Comparison of ENCODE assay signal across 17 cellular contexts in genomic region chr16:87271256-87271655, GRCh38. TPM values are rescaled to one million over a fixed set of nuclear protein-coding genes. Genes with fewer than 3 reads are reported as not detected.
DNase-seq lines count a peak whose midpoint lies in the region; FAIRE-seq and TF ChIP-seq lines count a peak whose summit lies in the region.
"Had no signal": no experiment of that assay in that cellular context is flagged by ENCODE, and none has a peak within 500 bp of the region (broad histone marks: within the 10 kb centered on the region; RNA-seq: fewer than 3 reads in every experiment).

No MANE protein-coding gene starts in this region.

- no peak for FAIRE-seq in urothelium cell line (lab: Jason Lieb, UNC)
- FAIRE-seq: GM18507, H54, HepG2, HTR-8/SVneo had no signal

- H3K36me3 Mint-ChIP-seq in neural progenitor cell: no peaks in the 10 kb centered on the region

- TF ChIP-seq CTCF in neural progenitor cell (IDR thresholded peaks at IDR 0.05): no peak
- no peak for TF ChIP-seq CTCF in spleen (IDR thresholded peaks at IDR 0.05 in 8 of 11, conservative IDR thresholded peaks at IDR 0.05 in 3 of 11)

- intact Hi-C loops in spleen (cut with DNase I; ENCODE audit: low total_unique reads): no loop called here

- H3K27me3 ChIP-seq in SJSA1 (replicated peaks) (no peaks in the 10 kb centered on the region), neural progenitor cell (no peaks in the 10 kb centered on the region), spleen (replicated peaks in 1 of 7) (peaks cover 0 to 13% (median 0%) of the 10 kb centered on the region in 7 donors)

- H3K27ac ChIP-seq in SJSA1 (peak overlapping the region; percentile 6; the same call in 1 of the 2 replicates), neural progenitor cell (no peak overlapping the region), spleen (no peak overlapping the region)
- H3K27ac ChIP-seq: 22Rv1 had no signal

- H3K4me1 Mint-ChIP-seq in neural progenitor cell: peaks cover 33% of the 10 kb centered on the region

- no peak for TF ChIP-seq POLR2A in spleen (IDR thresholded peaks at IDR 0.05)

- H3K27ac Mint-ChIP-seq in neural progenitor cell: peak overlapping the region; percentile 33
- H3K27ac Mint-ChIP-seq: CD4-positive, alpha-beta T cell had no signal

- H3K4me3 Mint-ChIP-seq in neural progenitor cell: no peak overlapping the region
- H3K4me3 Mint-ChIP-seq: CD4-positive, alpha-beta T cell had no signal

- H3K9me3 ChIP-seq in SJSA1 (replicated peaks): no peaks in the 10 kb centered on the region
- H3K9me3 ChIP-seq in neural progenitor cell (ENCODE audit: low read depth): no peaks in the 10 kb centered on the region
- H3K9me3 ChIP-seq in spleen: peaks cover 0 to 12% (median 8%) of the 10 kb centered on the region in 8 donors

- H3F3A ChIP-seq in neural progenitor cell (ENCODE audit: low read depth): no peaks in the 10 kb centered on the region

- H3K79me2 ChIP-seq in neural progenitor cell (ENCODE audit: low read depth): no peaks in the 10 kb centered on the region

- no peak overlapping the region for H3K9ac ChIP-seq in neural progenitor cell

- in situ Hi-C loops in ACHN (cut with HindIII; ENCODE audit: low pct_ligation_motif_present, low pct_unique_long_range_greater_than_20kb, low sequenced_read_pairs): no loop called here

- peaks cover 2% of the 10 kb centered on the region for H3K9me3 Mint-ChIP-seq in neural progenitor cell
- H3K9me3 Mint-ChIP-seq: CD4-positive, alpha-beta T cell had no signal

- DNase-seq in activated effector memory CD4-positive, alpha-beta T cell treated with anti-CD3 and anti-CD28 coated beads, Interleukin-2, amount 50 U/mL, for 16 hours: peak; percentile 21
- no peak for DNase-seq in activated effector memory CD4-positive, alpha-beta T cell treated with Interleukin-2 at 50 U/mL for 16 hours
- DNase-seq in SJSA1 (ENCODE audit: low read depth in 1 of 2, low spot score in 2 of 2) (peak; percentile 64 to 68), neural progenitor cell (ENCODE audit: low spot score) (no peak), spleen (peak; percentile 58), NCI-H2081 treated with DMSO at 0.1 percent for 48 hours (lab: John Stamatoyannopoulos, UW) (no peak), ACHN (no peak), urothelium cell line (ENCODE audit: low spot score) (no peak)
- DNase-seq: AML-193; Calu3; CD4-positive, alpha-beta T cell; DMS 273 treated with DMSO at 0.1 percent for 48 hours had no signal

- H3K4me1 ChIP-seq in SJSA1 (replicated peaks): peaks cover 63% of the 10 kb centered on the region
- H3K4me1 ChIP-seq in neural progenitor cell: no peaks in the 10 kb centered on the region
- H3K4me1 ChIP-seq in spleen: no peaks in the 10 kb centered on the region

- H3K4me3 ChIP-seq in SJSA1 (no peak overlapping the region), neural progenitor cell (no peak overlapping the region), spleen (no peak overlapping the region)

- H3K4me2 ChIP-seq in neural progenitor cell: no peak overlapping the region

- no peak overlapping the region for H2AFZ ChIP-seq in neural progenitor cell (replicated peaks)

- H3K36me3 ChIP-seq in SJSA1 (no peaks in the 10 kb centered on the region), neural progenitor cell (no peaks in the 10 kb centered on the region), spleen (no peaks in the 10 kb centered on the region)

- peaks cover 8% of the 10 kb centered on the region for H3K27me3 Mint-ChIP-seq in neural progenitor cell (ENCODE audit: insufficient read depth, low read depth)
- H3K27me3 Mint-ChIP-seq: CD4-positive, alpha-beta T cell had no signal

- WGBS in spleen, 5 donors: 66 to 86% (median 79%) methylated on average over 11 of the region's 11 CpGs

- no peaks in the 10 kb centered on the region for H4K20me1 ChIP-seq in neural progenitor cell (ENCODE audit: low read depth)

RNA-seq across cellular contexts. Expression of gene C16orf95, which starts 45.9 kb away (rescaled TPM):
- 4.9 and 18.7 TPM in 2 replicates for total RNA-seq in SJSA1 (2014; rRNA removed; shearing (Covaris generic))
- total RNA-seq in neural progenitor cell (ENCODE audit: low replicate concordance) (4.8 and 6.7 TPM in 2 replicates), spleen (1 to 10 TPM in 5 of 7 donors, not detected in 2; 1.0 to 2.6 (median 2.0) TPM)
- polyA plus RNA-seq in spleen: 1 to 10 TPM; 1.2 to 2.9 (median 2.8) TPM

Comparison
In these comparisons a context has a peak if more than half of its experiments do, and no peak if none do; other contexts are left out.
1. DNase-seq: peak in activated effector memory CD4-positive, alpha-beta T cell treated with anti-CD3 and anti-CD28 coated beads, Interleukin-2, amount 50 U/mL, for 16 hours (single experiment), SJSA1 (2 of 2) and spleen (single experiment); none in activated effector memory CD4-positive, alpha-beta T cell treated with Interleukin-2 at 50 U/mL for 16 hours (single experiment), neural progenitor cell (single experiment), NCI-H2081 treated with DMSO at 0.1 percent for 48 hours (single experiment), ACHN (single experiment) and urothelium cell line (single experiment).